8 cellular contexts compared by ENCODE assay signal in genomic region chr20:63635431-63636141, GRCh38.
DNase-seq lines count a peak whose midpoint lies in the region; ATAC-seq lines count a peak whose summit lies in the region.

No MANE protein-coding gene starts in this region.

- DNase-seq in RPMI8226, result peak; percentile 59
- DNase-seq in activated effector memory CD4-positive, alpha-beta T cell treated with Interleukin-2 at 50 U/mL for 16 hours, result peak; percentile 71
- DNase-seq in stimulated activated CD4-positive, alpha-beta T cell treated with anti-CD3 and anti-CD28 coated beads, Interleukin-15, amount 100 ng/mL, for 48 hours (ENCODE audit: low read depth in 2 of 2), result peak; percentile 56 to 70
- DNase-seq in NCI-H1092 (lab: John Stamatoyannopoulos, UW), result no peak
- no peak for DNase-seq in anterior cingulate cortex (lab: John Stamatoyannopoulos, UW)
- no peak for DNase-seq in 8988T

- ATAC-seq in GM18867 (IDR thresholded peaks at IDR 0.05; ENCODE audit: unreplicated experiment) (peak; percentile 61), GM21390 (IDR thresholded peaks at IDR 0.05; ENCODE audit: unreplicated experiment) (no peak)

Comparison
In these comparisons a context has a peak if more than half of its experiments do, and no peak if none do; other contexts are left out.
1. DNase-seq: peak in RPMI8226 (single experiment), activated effector memory CD4-positive, alpha-beta T cell treated with Interleukin-2 at 50 U/mL for 16 hours (single experiment) and stimulated activated CD4-positive, alpha-beta T cell treated with anti-CD3 and anti-CD28 coated beads, Interleukin-15, amount 100 ng/mL, for 48 hours (2 of 2); none in NCI-H1092 (single experiment), anterior cingulate cortex (0 of 58) and 8988T (single experiment).